ENCODE assay signal across 8 cellular contexts in genomic region chr12:13205809-13206559, GRCh38. TPM values are rescaled to one million over a fixed set of nuclear protein-coding genes. Genes with fewer than 3 reads are reported as not detected.
DNase-seq lines count a peak whose midpoint lies in the region; ATAC-seq and TF ChIP-seq lines count a peak whose summit lies in the region.

No MANE protein-coding gene starts in this region.

- H3K79me2 ChIP-seq in Loucy (ENCODE audit: insufficient read depth, low read length) = peaks cover 13% of the 10 kb centered on the region; the same call in 1 of the 2 replicates

- peak; percentile 15 for ATAC-seq in body of pancreas
- ATAC-seq in GM21529 (IDR thresholded peaks at IDR 0.05; ENCODE audit: unreplicated experiment) = no peak

- DNase-seq in AG10803 (ENCODE audit: low read depth) (peak; percentile 98), body of pancreas (no peak), myocyte (ENCODE audit: low read depth) (peak; percentile 93), caudate nucleus (lab: John Stamatoyannopoulos, UW) (no peak), tibial nerve (ENCODE audit: low spot score in 2 of 2) (no peak), DMS153 treated with DMSO at 0.1 percent for 48 hours (lab: John Stamatoyannopoulos, UW; ENCODE audit: unreplicated experiment) (no peak)

- intact Hi-C loops in body of pancreas (cut with DNase I) = loop anchor here (10.0 kb wide), 2 partner anchors 111 to 181 kb away; no protein-coding TSS in a partner anchor

- no peaks in the 10 kb centered on the region for H3K27me3 ChIP-seq in Loucy (ENCODE audit: insufficient read depth, low read length, poor library complexity, severe bottlenecking)
- no peaks in the 10 kb centered on the region for H3K27me3 ChIP-seq in body of pancreas
- no peaks in the 10 kb centered on the region for H3K27me3 ChIP-seq in tibial nerve

- H3K9me2 ChIP-seq in Loucy (replicated peaks; ENCODE audit: low read depth, low read length) = no peaks in the 10 kb centered on the region

- TF ChIP-seq CTCF in AG10803 (conservative IDR thresholded peaks at IDR 0.05; ENCODE audit: low read length) = no peak
- no peak for TF ChIP-seq CTCF in Loucy (conservative IDR thresholded peaks at IDR 0.05; ENCODE audit: low read length)
- no peak for TF ChIP-seq CTCF in body of pancreas (IDR thresholded peaks at IDR 0.05)
- TF ChIP-seq CTCF in tibial nerve (IDR thresholded peaks at IDR 0.05) = no peak

- no peak overlapping the region; the same call in 1 of the 2 replicates for H3K4me3 ChIP-seq in AG10803 (ENCODE audit: low read length)
- no peak overlapping the region for H3K4me3 ChIP-seq in Loucy (ENCODE audit: low read length, poor library complexity, severe bottlenecking)
- H3K4me3 ChIP-seq in body of pancreas = no peak overlapping the region
- no peak overlapping the region for H3K4me3 ChIP-seq in tibial nerve

- H3K36me3 ChIP-seq in Loucy (ENCODE audit: insufficient read depth, low read length) = no peaks in the 10 kb centered on the region
- H3K36me3 ChIP-seq in body of pancreas (replicated peaks in 1 of 2; ENCODE audit: insufficient read depth in 1 of 2, low read depth in 2 of 2) = no peaks in the 10 kb centered on the region
- no peaks in the 10 kb centered on the region for H3K36me3 ChIP-seq in tibial nerve

- 66 to 78% methylated on average over 3 of the region's 3 CpGs for whole genome bisulfite sequencing in body of pancreas, 2 donors
- WGBS in tibial nerve, 2 donors = 38 to 43% methylated on average over 3 of the region's 3 CpGs

- peak overlapping the region; percentile 24 for H3K9ac ChIP-seq in Loucy (ENCODE audit: low read depth, low read length, poor library complexity, severe bottlenecking)

- no peak for TF ChIP-seq EP300 in tibial nerve (IDR thresholded peaks at IDR 0.05)

- no peaks in the 10 kb centered on the region for H3K9me3 ChIP-seq in Loucy (ENCODE audit: insufficient read depth, low read depth, low read length)
- H3K9me3 ChIP-seq in body of pancreas = no peaks in the 10 kb centered on the region
- no peaks in the 10 kb centered on the region for H3K9me3 ChIP-seq in tibial nerve

- H3K4me2 ChIP-seq in Loucy (ENCODE audit: low read depth, low read length, poor library complexity, severe bottlenecking) = peak overlapping the region; percentile 30

- H4K20me1 ChIP-seq in Loucy (ENCODE audit: insufficient read depth, low read length, poor library complexity, severe bottlenecking) = no peaks in the 10 kb centered on the region

- no peak for TF ChIP-seq POLR2A in body of pancreas (IDR thresholded peaks at IDR 0.05)
- TF ChIP-seq POLR2A in tibial nerve (IDR thresholded peaks at IDR 0.05) = no peak

- H3F3A ChIP-seq in Loucy (ENCODE audit: low read depth) = 0 out of 2 replicates have a peak, but pooled peaks cover 4% of the 10 kb centered on the region

- H3K4me1 ChIP-seq in Loucy (ENCODE audit: insufficient read depth, low read length, poor library complexity, severe bottlenecking) = peaks cover 53% of the 10 kb centered on the region
- H3K4me1 ChIP-seq in body of pancreas = no peaks in the 10 kb centered on the region
- peaks cover 4 to 100% (median 64%) of the 10 kb centered on the region in 4 donors for H3K4me1 ChIP-seq in tibial nerve

- no peak overlapping the region for H2AFZ ChIP-seq in Loucy (ENCODE audit: low read length)

- no peak overlapping the region for H3K27ac ChIP-seq in body of pancreas
- no peak overlapping the region for H3K27ac ChIP-seq in caudate nucleus (ENCODE audit: low read depth, low read length)
- H3K27ac ChIP-seq in tibial nerve = peak overlapping the region in 2 of 4 donors; percentile 65 to 78

RNA-seq across cellular contexts. Expression of gene EMP1, which starts 9.5 kb away (rescaled TPM):
- total RNA-seq in body of pancreas (10 to 100 TPM; 29.0 to 40.5 TPM), myocyte (54.9 and 141 TPM in 2 replicates), tibial nerve (100 to 1,000 TPM; 231 to 489 (median 258) TPM)
- 267 TPM for polyA plus RNA-seq in myocyte (2012)

Comparison
In these comparisons a context has a peak if more than half of its experiments do, and no peak if none do; other contexts are left out.
1. DNase-seq: peak in AG10803 (single experiment) and myocyte (single experiment); none in body of pancreas (0 of 4), caudate nucleus (0 of 61), tibial nerve (0 of 2) and DMS153 treated with DMSO at 0.1 percent for 48 hours (single experiment).